ENCODE assay signal across 29 cellular contexts in genomic region chr18:39235118-39235719, GRCh38.
"Had no signal": no experiment of that assay in that cellular context is flagged by ENCODE, and none has a peak within 500 bp of the region (broad histone marks: within the 10 kb centered on the region; RNA-seq: fewer than 3 reads in every experiment).

No MANE protein-coding gene starts in this region.

- H3K27ac ChIP-seq: colonic mucosa, epithelial cell of prostate, esophagus squamous epithelium, gastrocnemius medialis, hepatocyte, left ventricle myocardium inferior, lower lobe of right lung had no signal

- H3K27me3 ChIP-seq: colonic mucosa, esophagus squamous epithelium, gastrocnemius medialis, hepatocyte had no signal

- H3K79me2 ChIP-seq: hepatocyte had no signal

- ATAC-seq: effector memory CD8-positive, alpha-beta T cell; esophagus mucosa; gastrocnemius medialis; left colon; left lobe of liver; mucosa of descending colon had no signal

- H3K4me1 ChIP-seq: colonic mucosa, esophagus squamous epithelium, gastrocnemius medialis, left ventricle myocardium inferior, lower lobe of right lung had no signal

- H3K36me3 Mint-ChIP-seq: immature natural killer cell, mesothelial cell of epicardium had no signal

- FAIRE-seq: endometrium, kidney had no signal

- H3K9me3 ChIP-seq: colonic mucosa, gastrocnemius medialis had no signal

- H3K27ac Mint-ChIP-seq: dendritic cell treated with granulocyte-macrophage colony-stimulating factor and Interleukin-4, amounts not matched to agents 40 ng/mL and 50 ng/mL, for 4 days; effector memory CD8-positive, alpha-beta T cell; endodermal cell; immature natural killer cell; mesothelial cell of epicardium had no signal

- H2AFZ ChIP-seq: hepatocyte had no signal

- DNase-seq: colonic mucosa; cortex of kidney; effector CD8-positive, alpha-beta T cell; effector memory CD8-positive, alpha-beta T cell; endodermal cell; erythroblast; esophagus squamous epithelium; foreskin fibroblast; foreskin melanocyte; gastrocnemius medialis; glutamatergic neuron; head of caudate nucleus; hypothalamus; immature natural killer cell; islet precursor cell; kidney; kidney glomerular epithelial cell; left colon; left ventricle myocardium inferior; lower lobe of right lung; mesenchymal stem cell; mucosa of descending colon had no signal

- H3K27me3 Mint-ChIP-seq: dendritic cell treated with granulocyte-macrophage colony-stimulating factor and Interleukin-4, amounts not matched to agents 40 ng/mL and 50 ng/mL, for 4 days; effector memory CD8-positive, alpha-beta T cell had no signal

- H3K4me3 ChIP-seq: colonic mucosa, esophagus squamous epithelium, gastrocnemius medialis, hepatocyte, left ventricle myocardium inferior, lower lobe of right lung, mucosa of descending colon had no signal

- H3K4me3 Mint-ChIP-seq: dendritic cell treated with granulocyte-macrophage colony-stimulating factor and Interleukin-4, amounts not matched to agents 40 ng/mL and 50 ng/mL, for 4 days; effector memory CD8-positive, alpha-beta T cell; endodermal cell; immature natural killer cell; mesothelial cell of epicardium had no signal

- H3K4me2 ChIP-seq: hepatocyte had no signal

- H3K36me3 ChIP-seq: colonic mucosa, esophagus squamous epithelium, gastrocnemius medialis, left ventricle myocardium inferior, lower lobe of right lung had no signal
